ENCODE assay signal across 8 cellular contexts in genomic region chr12:47773062-47773857, GRCh38. TPM values are rescaled to one million over a fixed set of nuclear protein-coding genes. Genes with fewer than 3 reads are reported as not detected.
DNase-seq lines count a peak whose midpoint lies in the region; ATAC-seq and TF ChIP-seq lines count a peak whose summit lies in the region.

TSS of gene SLC48A1 (plus strand) at chr12:47773238. CDS start at chr12:47773305, 67 bp downstream.

- no peaks in the 10 kb centered on the region for H3F3A ChIP-seq in OCI-LY1 (ENCODE audit: insufficient read depth, low read length)

- H3K4me2 ChIP-seq in OCI-LY1 (ENCODE audit: low read length) (peak within 1 kb of the TSS; percentile 80), fibroblast of lung (ENCODE audit: extremely low read depth, insufficient read depth, low read length) (peak within 1 kb of the TSS; percentile 91)

- peak; percentile 82 for ATAC-seq in HG03342 (IDR thresholded peaks at IDR 0.05; ENCODE audit: unreplicated experiment)
- peak; percentile 89 to 91 for ATAC-seq in natural killer cell treated with Interleukin-12 subunit alpha and Interleukin-12 subunit beta and Interleukin-15 and Interleukin-18, amount 100 ng/mL, for 72 hours
- ATAC-seq in stimulated activated naive CD8-positive, alpha-beta T cell treated with anti-CD3 and anti-CD28 coated beads, Interleukin-15, Interleukin-2, amounts not matched to agents 100 U/mL and 50 U/mL, for 24 hours, result peak; percentile 65

- H3K4me1 ChIP-seq in OCI-LY1 (ENCODE audit: insufficient read depth, low read length, severe bottlenecking) (peaks cover 44% of the 10 kb centered on the region), fibroblast of lung (ENCODE audit: control insufficient read depth, extremely low read depth, insufficient read depth, low read length) (peaks cover 13% of the 10 kb centered on the region)

- peak within 1 kb of the TSS; percentile 66 for H3K27ac ChIP-seq in C4-2B
- H3K27ac ChIP-seq in OCI-LY1 (ENCODE audit: low read depth, low read length, poor library complexity, severe bottlenecking), result no peak within 1 kb of the TSS
- H3K27ac ChIP-seq in fibroblast of lung (ENCODE audit: insufficient read depth, low read length), result no peak within 1 kb of the TSS

- H3K4me1 Mint-ChIP-seq in activated T-helper 1 cell treated with anti-CD3 and anti-CD28 coated beads, Interleukin-12 subunit alpha, Interleukin-12 subunit beta, Interleukin-2, Interleukin-4 antibody, amounts not matched to agents 30 ng/mL and 10 ng/mL and 1 ng/mL, durations not matched to agents 14 hours and 24 hours and 36 hours (ENCODE audit: low read depth), result peaks cover 45% of the 10 kb centered on the region
- H3K4me1 Mint-ChIP-seq in natural killer cell treated with Interleukin-12 subunit alpha and Interleukin-12 subunit beta and Interleukin-15 and Interleukin-18, amount 100 ng/mL, for 72 hours (ENCODE audit: low read depth in 2 of 2), result peaks cover 23 to 24% of the 10 kb centered on the region in 2 donors

- no peaks in the 10 kb centered on the region for H3K79me2 ChIP-seq in OCI-LY1 (ENCODE audit: insufficient read depth, low read length)
- H3K79me2 ChIP-seq in fibroblast of lung (ENCODE audit: control insufficient read depth, insufficient read depth, low read length), result no peaks in the 10 kb centered on the region

- no peaks in the 10 kb centered on the region for H3K36me3 Mint-ChIP-seq in activated T-helper 1 cell treated with anti-CD3 and anti-CD28 coated beads, Interleukin-12 subunit alpha, Interleukin-12 subunit beta, Interleukin-2, Interleukin-4 antibody, amounts not matched to agents 30 ng/mL and 10 ng/mL and 1 ng/mL, durations not matched to agents 14 hours and 24 hours and 36 hours (ENCODE audit: low read depth)
- H3K36me3 Mint-ChIP-seq in natural killer cell treated with Interleukin-12 subunit alpha and Interleukin-12 subunit beta and Interleukin-15 and Interleukin-18, amount 100 ng/mL, for 72 hours, result no peaks in the 10 kb centered on the region

- H3K27me3 ChIP-seq in OCI-LY1 (ENCODE audit: insufficient read depth, low read length) (no peaks in the 10 kb centered on the region), fibroblast of lung (ENCODE audit: control insufficient read depth, insufficient read depth, low read length) (no peaks in the 10 kb centered on the region)

- no peaks in the 10 kb centered on the region for H4K20me1 ChIP-seq in OCI-LY1 (ENCODE audit: insufficient read depth, low read length)
- H4K20me1 ChIP-seq in fibroblast of lung (ENCODE audit: control insufficient read depth, extremely low read depth, insufficient read depth, low read length), result no peaks in the 10 kb centered on the region

- peak; percentile 73 for DNase-seq in activated T-helper 1 cell treated with anti-CD3 and anti-CD28 coated beads, Interleukin-12 subunit alpha, Interleukin-12 subunit beta, Interleukin-2, Interleukin-4 antibody, amounts not matched to agents 30 ng/mL and 10 ng/mL and 1 ng/mL, durations not matched to agents 14 hours and 24 hours and 36 hours (ENCODE audit: low spot score)
- DNase-seq in fibroblast of lung (ENCODE audit: low read depth in 2 of 2), result peak; percentile 41 to 52
- DNase-seq in natural killer cell treated with Interleukin-12 subunit alpha and Interleukin-12 subunit beta and Interleukin-15 and Interleukin-18, amount 100 ng/mL, for 72 hours (ENCODE audit: low spot score), result peak; percentile 79
- DNase-seq in stimulated activated naive CD8-positive, alpha-beta T cell treated with anti-CD3 and anti-CD28 coated beads, Interleukin-15, Interleukin-2, amounts not matched to agents 100 U/mL and 50 U/mL, for 24 hours, result peak; percentile 80

- intact Hi-C loops in activated T-helper 1 cell treated with anti-CD3 and anti-CD28 coated beads, Interleukin-12 subunit alpha, Interleukin-12 subunit beta, Interleukin-2, Interleukin-4 antibody, amounts not matched to agents 30 ng/mL and 10 ng/mL and 1 ng/mL, durations not matched to agents 14 hours and 24 hours and 36 hours (cut with micrococcal nuclease), result loop anchor here (1.0 to 2.0 kb wide), 2 partner anchors 14 to 35 kb away; partner anchors contain the start of gene RAPGEF3

- H3K9me3 ChIP-seq in OCI-LY1 (ENCODE audit: low read length) (no peaks in the 10 kb centered on the region), fibroblast of lung (ENCODE audit: control insufficient read depth, insufficient read depth, low read depth, low read length) (no peaks in the 10 kb centered on the region)

- peak; percentile 62 for TF ChIP-seq POLR2A in GM19099 (IDR thresholded peaks at IDR 0.05; ENCODE audit: extremely low read depth, insufficient read length, low read depth)

- H3K9me2 ChIP-seq in OCI-LY1 (ENCODE audit: low read depth, low read length), result no peaks in the 10 kb centered on the region

- no peaks in the 10 kb centered on the region for H3K36me3 ChIP-seq in OCI-LY1 (ENCODE audit: insufficient read depth, low read length)
- no peaks in the 10 kb centered on the region for H3K36me3 ChIP-seq in fibroblast of lung (ENCODE audit: control insufficient read depth, insufficient read depth, low read length)

- peak within 1 kb of the TSS; percentile 85 for H3K27ac Mint-ChIP-seq in activated T-helper 1 cell treated with anti-CD3 and anti-CD28 coated beads, Interleukin-12 subunit alpha, Interleukin-12 subunit beta, Interleukin-2, Interleukin-4 antibody, amounts not matched to agents 30 ng/mL and 10 ng/mL and 1 ng/mL, durations not matched to agents 14 hours and 24 hours and 36 hours
- peak within 1 kb of the TSS; percentile 53 to 80 for H3K27ac Mint-ChIP-seq in natural killer cell treated with Interleukin-12 subunit alpha and Interleukin-12 subunit beta and Interleukin-15 and Interleukin-18, amount 100 ng/mL, for 72 hours

- H2AFZ ChIP-seq in OCI-LY1 (ENCODE audit: low read length) (0 out of 2 replicates have a peak within 1 kb of the TSS, but pooled peaks have one; percentile 38), fibroblast of lung (ENCODE audit: low read length) (peak within 1 kb of the TSS; percentile 71)

- peak; percentile 91 for TF ChIP-seq CTCF in C4-2B (conservative IDR thresholded peaks at IDR 0.05)
- peak; percentile 26; the same call in 1 of the 2 replicates for TF ChIP-seq CTCF in OCI-LY1 (IDR thresholded peaks at IDR 0.05; ENCODE audit: low read length)
- TF ChIP-seq CTCF in fibroblast of lung (conservative IDR thresholded peaks at IDR 0.05 in 1 of 2, IDR thresholded peaks at IDR 0.05 in 1 of 2; ENCODE audit: low read depth in 1 of 2, low read length in 2 of 2), result peak; percentile 5 to 17

- H3K4me3 Mint-ChIP-seq in activated T-helper 1 cell treated with anti-CD3 and anti-CD28 coated beads, Interleukin-12 subunit alpha, Interleukin-12 subunit beta, Interleukin-2, Interleukin-4 antibody, amounts not matched to agents 30 ng/mL and 10 ng/mL and 1 ng/mL, durations not matched to agents 14 hours and 24 hours and 36 hours, result peak within 1 kb of the TSS; percentile 90
- H3K4me3 Mint-ChIP-seq in natural killer cell treated with Interleukin-12 subunit alpha and Interleukin-12 subunit beta and Interleukin-15 and Interleukin-18, amount 100 ng/mL, for 72 hours, result peak within 1 kb of the TSS; percentile 83

- H3K9me3 Mint-ChIP-seq in activated T-helper 1 cell treated with anti-CD3 and anti-CD28 coated beads, Interleukin-12 subunit alpha, Interleukin-12 subunit beta, Interleukin-2, Interleukin-4 antibody, amounts not matched to agents 30 ng/mL and 10 ng/mL and 1 ng/mL, durations not matched to agents 14 hours and 24 hours and 36 hours, result no peaks in the 10 kb centered on the region
- H3K9me3 Mint-ChIP-seq in natural killer cell treated with Interleukin-12 subunit alpha and Interleukin-12 subunit beta and Interleukin-15 and Interleukin-18, amount 100 ng/mL, for 72 hours, result no peaks in the 10 kb centered on the region

- H3K4me3 ChIP-seq in OCI-LY1 (ENCODE audit: low read depth, low read length, poor library complexity, severe bottlenecking) (peak within 1 kb of the TSS; percentile 80), fibroblast of lung (replicated peaks in 1 of 4; ENCODE audit: control extremely low read depth in 1 of 4, insufficient read depth in 1 of 4, low read depth in 3 of 4, low read length in 4 of 4) (peak within 1 kb of the TSS; percentile 52 to 65 (median 60))

- H3K9ac ChIP-seq in OCI-LY1 (ENCODE audit: low read length), result peak within 1 kb of the TSS; percentile 74
- H3K9ac ChIP-seq in fibroblast of lung (ENCODE audit: insufficient read depth, low read length), result peak within 1 kb of the TSS; percentile 58

- H3K27me3 Mint-ChIP-seq in activated T-helper 1 cell treated with anti-CD3 and anti-CD28 coated beads, Interleukin-12 subunit alpha, Interleukin-12 subunit beta, Interleukin-2, Interleukin-4 antibody, amounts not matched to agents 30 ng/mL and 10 ng/mL and 1 ng/mL, durations not matched to agents 14 hours and 24 hours and 36 hours (ENCODE audit: insufficient read depth), result peaks cover 7% of the 10 kb centered on the region
- H3K27me3 Mint-ChIP-seq in natural killer cell treated with Interleukin-12 subunit alpha and Interleukin-12 subunit beta and Interleukin-15 and Interleukin-18, amount 100 ng/mL, for 72 hours, result peaks cover 0 to 3% of the 10 kb centered on the region in 2 donors

RNA-seq across cellular contexts. Expression of gene SLC48A1, which starts in this region (rescaled TPM):
- 12.7 TPM in 2 replicates for total RNA-seq in activated T-helper 1 cell treated with anti-CD3 and anti-CD28 coated beads, Interleukin-12 subunit alpha, Interleukin-12 subunit beta, Interleukin-2, Interleukin-4 antibody, amounts not matched to agents 30 ng/mL and 10 ng/mL and 1 ng/mL, durations not matched to agents 14 hours and 24 hours and 36 hours
- total RNA-seq in fibroblast of lung, result 12.8 and 18.7 TPM in 2 replicates
- 8.9 and 9.0 TPM in 2 replicates for polyA plus RNA-seq in fibroblast of lung
- polyA plus RNA-seq in fibroblast of lung (2012), result 12.1 and 13.2 TPM in 2 replicates
- polyA minus RNA-seq in fibroblast of lung (ENCODE audit: low replicate concordance), result 20.9 and 22.7 TPM in 2 replicates
- 1 to 10 TPM; 5.1 to 9.8 TPM for total RNA-seq in natural killer cell treated with Interleukin-12 subunit alpha and Interleukin-12 subunit beta and Interleukin-15 and Interleukin-18, amount 100 ng/mL, for 72 hours

Comparison
In these comparisons a context has a peak if more than half of its experiments do, and no peak if none do; other contexts are left out.
1. CTCF ChIP-seq: peak in every context shown above with its lines; median percentile 91 in C4-2B; 26 in OCI-LY1; 11 in fibroblast of lung.